ENCODE assay signal across 24 cellular contexts in the genomic region with DNA sequence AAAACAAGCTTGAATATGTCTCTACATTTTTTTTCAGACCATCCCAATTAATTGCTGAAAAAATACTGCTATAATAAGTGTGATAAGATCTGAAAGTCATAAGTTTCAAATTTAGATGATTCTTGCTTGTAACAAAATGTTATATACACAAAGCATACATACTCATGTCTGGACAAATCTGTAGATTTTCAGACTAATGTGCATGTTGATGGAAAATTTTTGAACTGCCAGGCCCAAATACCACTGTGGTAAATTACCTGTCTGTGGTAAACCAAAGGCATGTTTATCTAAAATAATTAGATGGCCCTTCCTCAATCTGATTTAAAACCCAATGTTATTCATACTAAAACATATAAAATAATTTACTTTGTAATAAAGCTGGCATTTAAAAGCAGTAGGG. TPM values are rescaled to one million over a fixed set of nuclear protein-coding genes. Genes with fewer than 3 reads are reported as not detected.
DNase-seq lines count a peak whose midpoint lies in the region; ATAC-seq, FAIRE-seq and TF ChIP-seq lines count a peak whose summit lies in the region.
"Had no signal": no experiment of that assay in that cellular context is flagged by ENCODE, and none has a peak within 500 bp of the region (broad histone marks: within the 10 kb centered on the region; RNA-seq: fewer than 3 reads in every experiment).

No MANE protein-coding gene starts in this region.

- no peak for TF ChIP-seq RAD21 in HCT116 (IDR thresholded peaks at IDR 0.05; ENCODE audit: low read depth)

- DNase-seq in HCT116 (ENCODE audit: low read depth, low spot score) (no peak), RWPE2 (ENCODE audit: low spot score) (no peak), bronchial epithelial cell (ENCODE audit: low read depth) (peak; percentile 61), foreskin keratinocyte (peak; percentile 72 to 82), NAMALWA (ENCODE audit: low spot score) (no peak), cerebellum (ENCODE audit: low spot score) (no peak), epidermal melanocyte (ENCODE audit: insufficient read length, low spot score) (no peak)
- DNase-seq: C1 segment of cervical spinal cord; Calu3; CD4-positive, alpha-beta memory T cell; COR-L47; DMS53; DMS79 treated with DMSO at 0.1 percent for 48 hours; GF-D8; GM23248; H9; HFFc6 had no signal

- no peak for TF ChIP-seq CTCF in HCT116 (IDR thresholded peaks at IDR 0.05 in 2 of 3, conservative IDR thresholded peaks at IDR 0.05 in 1 of 3; ENCODE audit: borderline replicate concordance in 1 of 3, insufficient read depth in 1 of 3, low read depth in 2 of 3, low read length in 2 of 3)
- no peak for TF ChIP-seq CTCF in RWPE2 (IDR thresholded peaks at IDR 0.05; ENCODE audit: poor library complexity, severe bottlenecking)
- no peak for TF ChIP-seq CTCF in bronchial epithelial cell (IDR thresholded peaks at IDR 0.05; ENCODE audit: insufficient read depth, low read length, severe bottlenecking)
- no peak for TF ChIP-seq CTCF in foreskin keratinocyte (conservative IDR thresholded peaks at IDR 0.05)

- H3K9ac ChIP-seq in HCT116 (ENCODE audit: low read length): no peak overlapping the region
- H3K9ac ChIP-seq: GM23248 had no signal

- intact Hi-C loops in HCT116 (cut with micrococcal nuclease): no loop called here

- H3K36me3 ChIP-seq in HCT116 (ENCODE audit: control insufficient read depth in 1 of 2, insufficient read depth in 2 of 2, low read length in 2 of 2) (no peaks in the 10 kb centered on the region), RWPE2 (ENCODE audit: low read depth) (no peaks in the 10 kb centered on the region), bronchial epithelial cell (ENCODE audit: control insufficient read depth, insufficient read depth, low read length) (no peaks in the 10 kb centered on the region)

- CTCF ChIA-PET in HCT116 (lab: Charles Lee): interaction anchor here (1.4 kb wide), 1 partner anchor 28 kb away, joined by 3 read pairs; no protein-coding TSS in a partner anchor

- RAD21 ChIA-PET in HCT116 (lab: Charles Lee; ENCODE audit: low non-redundant PET in 1 of 2, low total read pairs in 2 of 2, uncharacterized antibody in 2 of 2, unreplicated experiment in 2 of 2): no interaction called here

- no peaks in the 10 kb centered on the region for H3K9me2 ChIP-seq in HCT116 (ENCODE audit: insufficient read depth)

- ATAC-seq in HCT116: no peak
- no peak; the same call in 2 of the 3 replicates for ATAC-seq in RWPE2 (ENCODE audit: low read depth)
- no peak for ATAC-seq in foreskin keratinocyte
- no peak for ATAC-seq in GM21390 (IDR thresholded peaks at IDR 0.05; ENCODE audit: unreplicated experiment)

- no peak for FAIRE-seq in bronchial epithelial cell (lab: Jason Lieb, UNC)
- FAIRE-seq: GM12891, GM18507, H1 had no signal

- TF ChIP-seq POLR2A in HCT116 (IDR thresholded peaks at IDR 0.05; ENCODE audit: borderline replicate concordance, extremely low read depth, insufficient read depth, insufficient read length): no peak

- H2AFZ ChIP-seq in HCT116 (ENCODE audit: low read depth, low read length, poor library complexity, severe bottlenecking): peak overlapping the region; percentile 6
- H2AFZ ChIP-seq: GM23248 had no signal

- no peak overlapping the region for H3K4me2 ChIP-seq in HCT116 (ENCODE audit: low read length)

- H3K79me2 ChIP-seq in HCT116 (ENCODE audit: insufficient read depth, low read length): no peaks in the 10 kb centered on the region

- H3K27me3 ChIP-seq in HCT116 (ENCODE audit: insufficient read depth, low read length) (no peaks in the 10 kb centered on the region), RWPE2 (ENCODE audit: insufficient read depth, poor library complexity, severe bottlenecking) (no peaks in the 10 kb centered on the region), bronchial epithelial cell (ENCODE audit: control insufficient read depth, insufficient read depth, low read length) (no peaks in the 10 kb centered on the region), foreskin keratinocyte (no peaks in the 10 kb centered on the region)

- H3K9me3 ChIP-seq in HCT116 (ENCODE audit: control insufficient read depth in 1 of 2, insufficient read depth in 1 of 2, low read depth in 1 of 2, low read length in 2 of 2): no peaks in the 10 kb centered on the region
- no peaks in the 10 kb centered on the region for H3K9me3 ChIP-seq in RWPE2 (ENCODE audit: severe bottlenecking)

- H3K27ac ChIP-seq in HCT116 (ENCODE audit: low read depth, low read length): no peak overlapping the region
- H3K27ac ChIP-seq in RWPE2 (ENCODE audit: poor library complexity, severe bottlenecking): peak overlapping the region; percentile 5
- peak overlapping the region; percentile 19 for H3K27ac ChIP-seq in foreskin keratinocyte
- H3K27ac ChIP-seq: GM23248 had no signal

- POLR2A ChIA-PET in HCT116 (lab: Charles Lee): no interaction called here

- H3K4me3 ChIP-seq in HCT116 (replicated peaks in 1 of 2; ENCODE audit: low read depth in 1 of 2, low read length in 2 of 2) (no peak overlapping the region), RWPE2 (ENCODE audit: severe bottlenecking) (no peak overlapping the region), bronchial epithelial cell (ENCODE audit: low read depth, low read length) (no peak overlapping the region)
- H3K4me3 ChIP-seq: GM23248 had no signal

- H3K4me1 ChIP-seq in HCT116 (ENCODE audit: control insufficient read depth in 1 of 2, insufficient read depth in 2 of 2, low read length in 2 of 2): no peaks in the 10 kb centered on the region
- H3K4me1 ChIP-seq in RWPE2 (ENCODE audit: insufficient read depth, poor library complexity, severe bottlenecking): peaks cover 7% of the 10 kb centered on the region
- H3K4me1 ChIP-seq in foreskin keratinocyte: peaks cover 13% of the 10 kb centered on the region

- H4K20me1 ChIP-seq in HCT116 (ENCODE audit: insufficient read depth): no peaks in the 10 kb centered on the region

- BruUV-seq in HCT116 (replicated peaks; lab: Mats Ljungman, UMichigan): no TSS peak

TF ChIP-seq in HCT116, 20 proteins besides CTCF, POLR2A, EP300 and RAD21 (continues in another document):
- TF ChIP-seq ELF1 (IDR thresholded peaks at IDR 0.05; ENCODE audit: borderline replicate concordance, low read depth) (no peak), SP1 (IDR thresholded peaks at IDR 0.05; ENCODE audit: low read depth) (no peak), SIN3A (IDR thresholded peaks at IDR 0.05; ENCODE audit: low read depth) (no peak), TCF7L2 (IDR thresholded peaks at IDR 0.05; ENCODE audit: borderline replicate concordance, extremely low read depth, insufficient read depth, insufficient read length) (no peak), POLR2AphosphoS5 (IDR thresholded peaks at IDR 0.05; ENCODE audit: low read depth, low read length) (no peak), EGR1 (IDR thresholded peaks at IDR 0.05; ENCODE audit: low read depth) (no peak), YY1 (IDR thresholded peaks at IDR 0.05; ENCODE audit: extremely low read depth, insufficient replicate concordance, low read depth, low read length) (no peak), CEBPB (IDR thresholded peaks at IDR 0.05; ENCODE audit: low read depth) (no peak), ZNF274 (IDR thresholded peaks at IDR 0.05; ENCODE audit: low read depth, low read length) (no peak)
- TF ChIP-seq, protein P1, sequence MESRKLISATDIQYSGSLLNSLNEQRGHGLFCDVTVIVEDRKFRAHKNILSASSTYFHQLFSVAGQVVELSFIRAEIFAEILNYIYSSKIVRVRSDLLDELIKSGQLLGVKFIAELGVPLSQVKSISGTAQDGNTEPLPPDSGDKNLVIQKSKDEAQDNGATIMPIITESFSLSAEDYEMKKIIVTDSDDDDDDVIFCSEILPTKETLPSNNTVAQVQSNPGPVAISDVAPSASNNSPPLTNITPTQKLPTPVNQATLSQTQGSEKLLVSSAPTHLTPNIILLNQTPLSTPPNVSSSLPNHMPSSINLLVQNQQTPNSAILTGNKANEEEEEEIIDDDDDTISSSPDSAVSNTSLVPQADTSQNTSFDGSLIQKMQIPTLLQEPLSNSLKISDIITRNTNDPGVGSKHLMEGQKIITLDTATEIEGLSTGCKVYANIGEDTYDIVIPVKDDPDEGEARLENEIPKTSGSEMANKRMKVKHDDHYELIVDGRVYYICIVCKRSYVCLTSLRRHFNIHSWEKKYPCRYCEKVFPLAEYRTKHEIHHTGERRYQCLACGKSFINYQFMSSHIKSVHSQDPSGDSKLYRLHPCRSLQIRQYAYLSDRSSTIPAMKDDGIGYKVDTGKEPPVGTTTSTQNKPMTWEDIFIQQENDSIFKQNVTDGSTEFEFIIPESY (IDR thresholded peaks at IDR 0.05; ENCODE audit: extremely low read depth, insufficient replicate concordance, low read length): no peak

RNA-seq across cellular contexts. Expression of a gene that starts 31.7 kb away (rescaled TPM):
- total RNA-seq in HCT116 (2021; ENCODE audit: unreplicated experiment) (not detected), bronchial epithelial cell (0.26 and 0.51 TPM in 2 replicates), foreskin keratinocyte (0.04 TPM in 1 of 2 replicates, not detected in the other), cerebellum (not detected)
- polyA plus RNA-seq in HCT116 (2012): not detected in 2 replicates
- not detected in 2 replicates for polyA plus RNA-seq in foreskin keratinocyte
- total RNA-seq: A172; CD4-positive, alpha-beta memory T cell; G401; H1; H9 had no signal
- polyA plus RNA-seq: BJ; CD4-positive, alpha-beta memory T cell; GM23248; H1 had no signal

RNA-seq across cellular contexts. Expression of a gene that starts 34.0 kb away (rescaled TPM):
- total RNA-seq in HCT116 (2021; ENCODE audit: unreplicated experiment): 0.20 TPM
- 0.08 and 0.10 TPM in 2 replicates for polyA plus RNA-seq in HCT116 (2012)
- total RNA-seq in bronchial epithelial cell: 26.6 and 73.2 TPM in 2 replicates
- 1.9 and 5.4 TPM in 2 replicates for total RNA-seq in foreskin keratinocyte
- 0.99 and 3.0 TPM in 2 replicates for polyA plus RNA-seq in foreskin keratinocyte
- total RNA-seq in cerebellum: 0.45 TPM
- total RNA-seq: CD4-positive, alpha-beta memory T cell; G401 had no signal
- polyA plus RNA-seq: CD4-positive, alpha-beta memory T cell had no signal

Comparison
In these comparisons a context has a peak if more than half of its experiments do, and no peak if none do; other contexts are left out.
1. DNase-seq: peak in bronchial epithelial cell (single experiment) and foreskin keratinocyte (2 of 2); none in HCT116 (single experiment), RWPE2 (single experiment), NAMALWA (single experiment), cerebellum (single experiment) and epidermal melanocyte (single experiment).